25 cellular contexts compared by ENCODE assay signal in genomic region chr1:231219422-231220401, GRCh38. TPM values are rescaled to one million over a fixed set of nuclear protein-coding genes. Genes with fewer than 3 reads are reported as not detected.
A peak's percentile ranks its signal among the peaks of the same experiment; 100 is the strongest.
DNase-seq lines count a peak whose midpoint lies in the region; ATAC-seq, FAIRE-seq and TF ChIP-seq lines count a peak whose summit lies in the region.
"Had no signal": no experiment of that assay in that cellular context is flagged by ENCODE, and none has a peak within 500 bp of the region (broad histone marks: within the 10 kb centered on the region; RNA-seq: fewer than 3 reads in every experiment).

No MANE protein-coding gene starts in this region.

- H3K27ac Mint-ChIP-seq in stimulated activated memory B cell treated with anti-CD40 and anti-IgM and Interleukin-4, amounts not matched to agents 10 μg/mL and 1 μg/mL and 100 μg/mL, for 72 hours: peak overlapping the region; percentile 48
- H3K27ac Mint-ChIP-seq: CD4-positive, alpha-beta memory T cell; HFFc6 had no signal

- CTCF ChIA-PET in HEK293 (lab: Yijun Ruan, JAX): interaction anchor here (1.0 kb wide), 1 partner anchor 587 kb away, joined by 3 read pairs; no protein-coding TSS in a partner anchor
- CTCF ChIA-PET in K562 (lab: Yijun Ruan, JAX; ENCODE audit: low intra/inter-chr PET ratio): no interaction called here
- CTCF ChIA-PET in HepG2 (lab: Yijun Ruan, JAX; ENCODE audit: low intra/inter-chr PET ratio, low total read pairs): no interaction called here

- no peaks in the 10 kb centered on the region for H3K9me3 ChIP-seq in HEK293 (ENCODE audit: control insufficient read depth, insufficient read depth, low read depth, low read length)
- no peaks in the 10 kb centered on the region for H3K9me3 ChIP-seq in K562 (replicated peaks; ENCODE audit: control insufficient read depth, insufficient read depth, low read depth, low read length)
- no peaks in the 10 kb centered on the region for H3K9me3 ChIP-seq in HepG2 (ENCODE audit: low read length)
- H3K9me3 ChIP-seq: BLaER1 treated with 17β-estradiol and CSF1 and Interleukin-3, amounts not matched to agents 10 nM and 100 nM; SJSA1 had no signal

- H3K4me1 ChIP-seq in HEK293 (ENCODE audit: control insufficient read depth, insufficient read depth, low read length): no peaks in the 10 kb centered on the region
- peaks cover 0 to 5% of the 10 kb centered on the region in 2 experiments; a peak in 2 of 5 replicates for H3K4me1 ChIP-seq in K562 (replicated peaks in 1 of 2; ENCODE audit: control insufficient read depth in 2 of 2, insufficient read depth in 2 of 2, low read length in 2 of 2)
- H3K4me1 ChIP-seq in HepG2 (ENCODE audit: insufficient read depth, low read length): peaks cover 59% of the 10 kb centered on the region
- H3K4me1 ChIP-seq: SJSA1 had no signal

- TF ChIP-seq POLR2A in K562 (conservative IDR thresholded peaks at IDR 0.05) (no peak), HepG2 (IDR thresholded peaks at IDR 0.05; ENCODE audit: insufficient read depth in 1 of 2, low read depth in 2 of 2, low read length in 2 of 2) (no peak)

- no peak overlapping the region for H3K4me3 Mint-ChIP-seq in stimulated activated memory B cell treated with anti-CD40 and anti-IgM and Interleukin-4, amounts not matched to agents 10 μg/mL and 1 μg/mL and 100 μg/mL, for 72 hours
- H3K4me3 Mint-ChIP-seq: CD4-positive, alpha-beta memory T cell; HFFc6 had no signal

- TF ChIP-seq RAD21 in K562 (CRISPR knock-in tag; conservative IDR thresholded peaks at IDR 0.05 in 1 of 2, IDR thresholded peaks at IDR 0.05 in 1 of 2): no peak
- TF ChIP-seq RAD21 in HepG2 (CRISPR knock-in tag; IDR thresholded peaks at IDR 0.05): no peak

- BruUV-seq in K562 (replicated peaks; lab: Mats Ljungman, UMichigan) (no TSS peak), HepG2 (replicated peaks; lab: Mats Ljungman, UMichigan) (no TSS peak)

- H3K36me3 Mint-ChIP-seq in stimulated activated memory B cell treated with anti-CD40 and anti-IgM and Interleukin-4, amounts not matched to agents 10 μg/mL and 1 μg/mL and 100 μg/mL, for 72 hours: peaks cover 12% of the 10 kb centered on the region

- H3K9ac ChIP-seq in K562 (ENCODE audit: insufficient read depth in 1 of 2, low read depth in 2 of 2, low read length in 2 of 2): no peak overlapping the region
- H3K9ac ChIP-seq in HepG2 (ENCODE audit: insufficient read depth, low read depth, low read length): no peak overlapping the region
- H3K9ac ChIP-seq: BLaER1 treated with 17β-estradiol and CSF1 and Interleukin-3, amounts not matched to agents 10 nM and 100 nM had no signal

- FAIRE-seq in K562 (lab: Jason Lieb, UNC) (no peak), HepG2 (lab: Jason Lieb, UNC) (peak; percentile 80)
- FAIRE-seq: GM12891, RCC 7860 had no signal

- H3K4me1 Mint-ChIP-seq in stimulated activated memory B cell treated with anti-CD40 and anti-IgM and Interleukin-4, amounts not matched to agents 10 μg/mL and 1 μg/mL and 100 μg/mL, for 72 hours: peaks cover 25% of the 10 kb centered on the region

- TF ChIP-seq EP300 in K562 (IDR thresholded peaks at IDR 0.05; ENCODE audit: low read length): no peak
- TF ChIP-seq EP300 in HepG2 (IDR thresholded peaks at IDR 0.05; ENCODE audit: low read depth in 2 of 2, low read length in 2 of 2): peak in 1 of 2 experiments; percentile 92; a peak in 2 of 4 replicates
- TF ChIP-seq EP300 in HepG2 (CRISPR knock-in tag; IDR thresholded peaks at IDR 0.05; ENCODE audit: borderline replicate concordance): no peak; the same call in 1 of the 2 replicates

- H4K20me1 ChIP-seq in K562 (replicated peaks; ENCODE audit: control insufficient read depth, insufficient read depth, low read length): no peaks in the 10 kb centered on the region
- H4K20me1 ChIP-seq in HepG2 (ENCODE audit: insufficient read depth, low read length): no peaks in the 10 kb centered on the region
- H4K20me1 ChIP-seq: BLaER1 treated with 17β-estradiol and CSF1 and Interleukin-3, amounts not matched to agents 10 nM and 100 nM had no signal

- no peak for TF ChIP-seq CTCF in HEK293 (tag by site-specific recombination; IDR thresholded peaks at IDR 0.05)
- TF ChIP-seq CTCF in K562 (IDR thresholded peaks at IDR 0.05 in 2 of 3, conservative IDR thresholded peaks at IDR 0.05 in 1 of 3; ENCODE audit: insufficient read depth in 2 of 3, low read depth in 1 of 3, low read length in 3 of 3): no peak
- no peak for TF ChIP-seq CTCF in HepG2 (CRISPR knock-in tag; IDR thresholded peaks at IDR 0.05)
- TF ChIP-seq CTCF in coronary artery (IDR thresholded peaks at IDR 0.05): no peak

- peaks cover 20 to 21% of the 10 kb centered on the region in 2 experiments for H3K36me3 ChIP-seq in HEK293 (ENCODE audit: control insufficient read depth in 2 of 2, insufficient read depth in 1 of 2, low read length in 2 of 2)
- H3K36me3 ChIP-seq in K562 (ENCODE audit: control insufficient read depth, insufficient read depth, low read length): peaks cover 18% of the 10 kb centered on the region
- peaks cover 3 to 9% of the 10 kb centered on the region in 2 experiments; a peak in 4 of 5 replicates for H3K36me3 ChIP-seq in HepG2 (replicated peaks in 1 of 2; ENCODE audit: control insufficient read depth in 1 of 2, insufficient read depth in 2 of 2, low read length in 2 of 2)

- no peak for DNase-seq in K562 (ENCODE audit: extremely low read depth in 1 of 4, low spot score in 3 of 4)
- DNase-seq in HepG2 (ENCODE audit: low spot score): peak; percentile 91
- DNase-seq in coronary artery (ENCODE audit: low spot score): no peak
- DNase-seq in activated gamma-delta T cell (lab: John Stamatoyannopoulos, UW): no peak
- DNase-seq: CD4-positive, alpha-beta memory T cell; DMS153; HFFc6; Kasumi-1; NCI-H1417; NCI-H1694 treated with DMSO at 0.1 percent for 48 hours; NCI-H2081 treated with DMSO at 0.1 percent for 48 hours; NCI-H446 treated with DMSO at 0.1 percent for 48 hours; NCI-H526 treated with DMSO at 0.1 percent for 48 hours; OCI-M1 had no signal

- intact Hi-C loops in K562 (cut with micrococcal nuclease) (no loop called here), HepG2 (cut with micrococcal nuclease; ENCODE audit: unreplicated experiment) (loop anchor here (2.0 kb wide), 1 partner anchor 13 kb away; no protein-coding TSS in a partner anchor)

- H3K4me2 ChIP-seq in K562 (ENCODE audit: insufficient read depth, low read length) (no peak overlapping the region), HepG2 (ENCODE audit: low read depth, low read length) (peak overlapping the region; percentile 46)
- H3K4me2 ChIP-seq: BLaER1 treated with 17β-estradiol and CSF1 and Interleukin-3, amounts not matched to agents 10 nM and 100 nM had no signal

- ATAC-seq in K562: peak; percentile 9; the same call in 1 of the 3 replicates
- ATAC-seq in HepG2: peak; percentile 80
- no peak for ATAC-seq in stimulated activated memory B cell treated with anti-CD40 and anti-IgM and Interleukin-4, amounts not matched to agents 10 μg/mL and 1 μg/mL and 100 μg/mL, for 72 hours
- no peak for ATAC-seq in HG03159 (IDR thresholded peaks at IDR 0.05; ENCODE audit: unreplicated experiment)
- ATAC-seq: Right ventricle myocardium inferior had no signal

- H3K9me3 Mint-ChIP-seq in stimulated activated memory B cell treated with anti-CD40 and anti-IgM and Interleukin-4, amounts not matched to agents 10 μg/mL and 1 μg/mL and 100 μg/mL, for 72 hours: no peaks in the 10 kb centered on the region
- H3K9me3 Mint-ChIP-seq: CD4-positive, alpha-beta memory T cell; HFFc6 had no signal

- H3K27me3 ChIP-seq in K562 (ENCODE audit: control insufficient read depth in 2 of 2, insufficient read depth in 2 of 2, low read length in 2 of 2) (peaks cover 33 to 42% of the 10 kb centered on the region in 2 experiments), HepG2 (ENCODE audit: control insufficient read depth in 1 of 2, insufficient read depth in 2 of 2, low read length in 2 of 2) (no peaks in the 10 kb centered on the region)
- H3K27me3 ChIP-seq: SJSA1 had no signal

- H3K4me3 ChIP-seq in HEK293 (ENCODE audit: low read depth, low read length) (no peak overlapping the region), K562 (no peak overlapping the region), HepG2 (replicated peaks in 1 of 3; ENCODE audit: insufficient read depth in 1 of 3, low read depth in 2 of 3, low read length in 3 of 3) (no peak overlapping the region), coronary artery (no peak overlapping the region)
- H3K4me3 ChIP-seq: BLaER1 treated with 17β-estradiol and CSF1 and Interleukin-3, amounts not matched to agents 10 nM and 100 nM; SJSA1 had no signal

- POLR2A ChIA-PET in HEK293 (lab: Yijun Ruan, JAX) (interaction anchor here (0.7 to 0.9 kb wide), 2 partner anchors 118 to 225 kb away, joined by 3 read pairs; partner anchors contain the start of genes EXOC8 and SPRTN), K562 (lab: Yijun Ruan, JAX) (interaction anchor here (0.6 to 1.3 kb wide), 7 partner anchors 9 to 185 kb away, joined by 3 to 6 read pairs (median 3); no protein-coding TSS in a partner anchor), HepG2 (lab: Yijun Ruan, JAX) (interaction anchor here (0.8 to 3.1 kb wide), 5 partner anchors 15 to 491 kb away, joined by 3 to 47 read pairs (median 5); partner anchors contain the start of genes EXOC8 and SPRTN)

- no peaks in the 10 kb centered on the region for H3K27me3 Mint-ChIP-seq in stimulated activated memory B cell treated with anti-CD40 and anti-IgM and Interleukin-4, amounts not matched to agents 10 μg/mL and 1 μg/mL and 100 μg/mL, for 72 hours

- in situ Hi-C loops in K562 (cut with MboI): no loop called here
- in situ Hi-C loops in HepG2 (cut with HindIII; ENCODE audit: extremely low pct_ligation_motif_present, low pct_unique_long_range_greater_than_20kb): loop anchor here (10.0 to 25.0 kb wide), 3 partner anchors 125 to 582 kb away; partner anchors contain the start of gene COG2

- no peaks in the 10 kb centered on the region for H3K9me1 ChIP-seq in K562 (ENCODE audit: control insufficient read depth, insufficient read depth, low read length)

- H2AFZ ChIP-seq in K562 (ENCODE audit: low read depth, low read length): no peak overlapping the region; the same call in 1 of the 2 replicates
- H2AFZ ChIP-seq in HepG2 (ENCODE audit: low read length): no peak overlapping the region

- WGBS in K562 (ENCODE audit: insufficient coverage, low coverage, missing lambda C conversion rate): 46% methylated on average over 10 of the region's 10 CpGs
- WGBS in HepG2 (ENCODE audit: low lambda C conversion rate): 36% methylated on average over 7 of the region's 10 CpGs

- no peaks in the 10 kb centered on the region for H3K79me2 ChIP-seq in K562 (ENCODE audit: control insufficient read depth, insufficient read depth, low read length)
- H3K79me2 ChIP-seq in HepG2 (ENCODE audit: insufficient read depth, low read length): no peaks in the 10 kb centered on the region

- H3K27ac ChIP-seq in HEK293 (ENCODE audit: extremely low read depth, low read depth, low read length) (no peak overlapping the region), K562 (ENCODE audit: extremely low read depth, low read depth, low read length) (no peak overlapping the region), HepG2 (ENCODE audit: extremely low read length, insufficient read depth, low read length) (peak overlapping the region; percentile 59), coronary artery (no peak overlapping the region)
- H3K27ac ChIP-seq: BLaER1 treated with 17β-estradiol and CSF1 and Interleukin-3, amounts not matched to agents 10 nM and 100 nM; SJSA1 had no signal

RNA-seq across cellular contexts. Expression of gene GNPAT, which starts 21.3 kb away (rescaled TPM):
- total RNA-seq in K562 (2011; cell fraction: chromatin; rRNA removed; ENCODE audit: low replicate concordance): 24.6 and 55.8 TPM in 2 replicates
- 17.2 and 20.8 TPM in 2 replicates for total RNA-seq in K562 (2011; cell fraction: nucleolus; rRNA removed)
- 24.4 and 26.3 TPM in 2 replicates for total RNA-seq in K562 (2011; cell fraction: nucleoplasm; rRNA removed)
- total RNA-seq in K562 (2014; rRNA removed): 42.5 and 60.1 TPM in 2 replicates
- total RNA-seq in K562 (2014; rRNA removed; fragmentation: Illumina TruSeq; extraction: Trizol): 67.4 and 75.8 TPM in 2 replicates
- total RNA-seq in K562 (2015; rRNA removed; fragmentation: Illumina TruSeq; extraction: Trizol): 61.9 and 68.8 TPM in 2 replicates
- 50.7 and 53.8 TPM in 2 replicates for total RNA-seq in K562 (2021)
- polyA plus RNA-seq in K562 (2011; rRNA removed): 55.0 and 67.5 TPM in 2 replicates
- polyA plus RNA-seq in K562 (2011; cell fraction: cytosol; rRNA removed): 15.4 and 29.3 TPM in 2 replicates
- 38.5 and 41.8 TPM in 2 replicates for polyA plus RNA-seq in K562 (2011; cell fraction: nucleus; rRNA removed)
- 39.7 and 47.9 TPM in 2 replicates for polyA plus RNA-seq in K562 (2012)
- 50.9 and 58.5 TPM in 2 replicates for polyA plus RNA-seq in K562 (2014; fragmentation: Illumina TruSeq; extraction: Trizol)
- polyA plus RNA-seq in K562 (2014; fragmentation: Nextera tagmentation; extraction: Ambion mirVana): 10 to 100 TPM; 32.1 to 49.8 TPM
- 49.9 and 51.1 TPM in 2 replicates for polyA plus RNA-seq in K562 (2014; rRNA removed)
- polyA minus RNA-seq in K562 (2011; rRNA and poly(A)+ RNA removed): 72.8 and 76.4 TPM in 2 replicates
- 21.7 and 26.0 TPM in 2 replicates for polyA minus RNA-seq in K562 (2011; cell fraction: cytosol; rRNA and poly(A)+ RNA removed)
- polyA minus RNA-seq in K562 (2011; cell fraction: nucleus; rRNA and poly(A)+ RNA removed): 28.3 and 41.1 TPM in 2 replicates
- total RNA-seq in HepG2 (2016; rRNA removed; fragmentation: Illumina TruSeq; extraction: Trizol): 114 and 153 TPM in 2 replicates
- total RNA-seq in HepG2 (2016; cell fraction: cytosol; rRNA removed; fragmentation: Illumina TruSeq; extraction: Trizol; ENCODE audit: low read depth): 43.6 and 44.9 TPM in 2 replicates
- total RNA-seq in HepG2 (2016; cell fraction: insoluble cytoplasmic fraction; rRNA removed; fragmentation: Illumina TruSeq; extraction: Trizol): 115 and 154 TPM in 2 replicates
- total RNA-seq in HepG2 (2016; cell fraction: membrane; rRNA removed; fragmentation: Illumina TruSeq; extraction: Trizol): 112 and 113 TPM in 2 replicates
- total RNA-seq in HepG2 (2016; cell fraction: nucleus; rRNA removed; fragmentation: Illumina TruSeq; extraction: Trizol): 69.6 and 78.0 TPM in 2 replicates
- 48.6 and 58.3 TPM in 2 replicates for polyA plus RNA-seq in HepG2 (2011; rRNA removed)
- polyA plus RNA-seq in HepG2 (2011; cell fraction: cytosol; rRNA removed): 24.1 and 35.3 TPM in 2 replicates
- polyA plus RNA-seq in HepG2 (2011; cell fraction: nucleus; rRNA removed): 54.5 and 54.9 TPM in 2 replicates
- 56.1 and 60.9 TPM in 2 replicates for polyA plus RNA-seq in HepG2 (2012)
- 34.1 and 42.7 TPM in 2 replicates for polyA plus RNA-seq in HepG2 (2016; cell fraction: cytosol; fragmentation: Illumina TruSeq; extraction: Trizol; ENCODE audit: low read depth)
- 112 and 114 TPM in 2 replicates for polyA plus RNA-seq in HepG2 (2016; cell fraction: insoluble cytoplasmic fraction; fragmentation: Illumina TruSeq; extraction: Trizol; ENCODE audit: low read depth)
- 70.4 and 72.1 TPM in 2 replicates for polyA plus RNA-seq in HepG2 (2016; cell fraction: membrane; fragmentation: Illumina TruSeq; extraction: Trizol; ENCODE audit: low read depth)
- polyA plus RNA-seq in HepG2 (2016; cell fraction: nucleus; fragmentation: Illumina TruSeq; extraction: Trizol; ENCODE audit: insufficient read depth, low read depth): 110 and 111 TPM in 2 replicates
- 29.1 and 41.3 TPM in 2 replicates for polyA minus RNA-seq in HepG2 (2011; rRNA and poly(A)+ RNA removed; ENCODE audit: low replicate concordance)
- polyA minus RNA-seq in HepG2 (2011; cell fraction: cytosol; rRNA and poly(A)+ RNA removed): 45.6 and 55.3 TPM in 2 replicates
- polyA minus RNA-seq in HepG2 (2011; cell fraction: nucleus; rRNA and poly(A)+ RNA removed): 66.1 and 72.4 TPM in 2 replicates

RNA-seq across cellular contexts. Expression of gene TRIM67, which starts 57.9 kb away (rescaled TPM):
- total RNA-seq in K562 (2011; cell fraction: chromatin; rRNA removed; ENCODE audit: low replicate concordance): 0.12 and 0.21 TPM in 2 replicates
- total RNA-seq in K562 (2011; cell fraction: nucleolus; rRNA removed): under 0.01 and 0.13 TPM in 2 replicates
- 0.07 TPM in 1 of 2 replicates, not detected in the other for total RNA-seq in K562 (2011; cell fraction: nucleoplasm; rRNA removed)
- total RNA-seq in K562 (2014; rRNA removed) (0.24 and 0.59 TPM in 2 replicates), K562 (2014; rRNA removed; fragmentation: Illumina TruSeq; extraction: Trizol) (0.11 and 0.13 TPM in 2 replicates), K562 (2015; rRNA removed; fragmentation: Illumina TruSeq; extraction: Trizol) (0.33 and 0.34 TPM in 2 replicates), K562 (2021) (0.36 and 0.60 TPM in 2 replicates), HepG2 (2016; rRNA removed; fragmentation: Illumina TruSeq; extraction: Trizol) (not detected in 2 replicates)
- polyA plus RNA-seq in K562 (2011; rRNA removed) (0.01 and 0.06 TPM in 2 replicates), K562 (2014; fragmentation: Illumina TruSeq; extraction: Trizol) (0.25 and 0.31 TPM in 2 replicates), K562 (2014; fragmentation: Nextera tagmentation; extraction: Ambion mirVana) (under 1 TPM; 0.04 TPM), K562 (2014; rRNA removed) (0.22 and 0.60 TPM in 2 replicates), HepG2 (2011; rRNA removed) (under 0.01 TPM in 1 of 2 replicates, not detected in the other)
- 0.01 and 0.18 TPM in 2 replicates for polyA plus RNA-seq in K562 (2011; cell fraction: cytosol; rRNA removed)
- polyA plus RNA-seq in K562 (2011; cell fraction: nucleus; rRNA removed): 0.03 and 0.26 TPM in 2 replicates
- polyA plus RNA-seq in K562 (2012): 1.7 and 4.0 TPM in 2 replicates
- 0.04 TPM in 1 of 2 replicates, not detected in the other for polyA minus RNA-seq in K562 (2011; rRNA and poly(A)+ RNA removed)
- polyA minus RNA-seq in K562 (2011; cell fraction: cytosol; rRNA and poly(A)+ RNA removed): 0.38 TPM in 1 of 2 replicates, not detected in the other
- 0.11 and 0.13 TPM in 2 replicates for polyA minus RNA-seq in K562 (2011; cell fraction: nucleus; rRNA and poly(A)+ RNA removed)
- not detected in 2 replicates for total RNA-seq in HepG2 (2016; cell fraction: cytosol; rRNA removed; fragmentation: Illumina TruSeq; extraction: Trizol; ENCODE audit: low read depth)
- total RNA-seq in HepG2 (2016; cell fraction: insoluble cytoplasmic fraction; rRNA removed; fragmentation: Illumina TruSeq; extraction: Trizol): not detected in 2 replicates
- total RNA-seq in HepG2 (2016; cell fraction: membrane; rRNA removed; fragmentation: Illumina TruSeq; extraction: Trizol): 0.03 TPM in 1 of 2 replicates, not detected in the other
- total RNA-seq in HepG2 (2016; cell fraction: nucleus; rRNA removed; fragmentation: Illumina TruSeq; extraction: Trizol): not detected in 2 replicates
- polyA plus RNA-seq in HepG2 (2011; cell fraction: cytosol; rRNA removed): not detected in 2 replicates
- polyA plus RNA-seq in HepG2 (2011; cell fraction: nucleus; rRNA removed): 0.02 TPM in 1 of 2 replicates, not detected in the other
- polyA plus RNA-seq in HepG2 (2012): 0.03 TPM in 2 replicates
- polyA plus RNA-seq in HepG2 (2016; cell fraction: cytosol; fragmentation: Illumina TruSeq; extraction: Trizol; ENCODE audit: low read depth): not detected in 2 replicates
- polyA plus RNA-seq in HepG2 (2016; cell fraction: insoluble cytoplasmic fraction; fragmentation: Illumina TruSeq; extraction: Trizol; ENCODE audit: low read depth): not detected in 2 replicates
- polyA plus RNA-seq in HepG2 (2016; cell fraction: membrane; fragmentation: Illumina TruSeq; extraction: Trizol; ENCODE audit: low read depth): not detected in 2 replicates
- not detected in 2 replicates for polyA plus RNA-seq in HepG2 (2016; cell fraction: nucleus; fragmentation: Illumina TruSeq; extraction: Trizol; ENCODE audit: insufficient read depth, low read depth)
- polyA minus RNA-seq in HepG2 (2011; rRNA and poly(A)+ RNA removed; ENCODE audit: low replicate concordance): 0.04 TPM in 1 of 2 replicates, not detected in the other
- not detected in 2 replicates for polyA minus RNA-seq in HepG2 (2011; cell fraction: cytosol; rRNA and poly(A)+ RNA removed)
- under 0.01 TPM in 2 replicates for polyA minus RNA-seq in HepG2 (2011; cell fraction: nucleus; rRNA and poly(A)+ RNA removed)
- total RNA-seq: CD4-positive, alpha-beta memory T cell; G401; H4; HFFc6; MCF 10A had no signal
- polyA plus RNA-seq: CD4-positive, alpha-beta memory T cell had no signal

Comparison
In these comparisons a context has a peak if more than half of its experiments do, and no peak if none do; other contexts are left out.
1. ATAC-seq: peak in K562 (single experiment) and HepG2 (single experiment); none in stimulated activated memory B cell treated with anti-CD40 and anti-IgM and Interleukin-4, amounts not matched to agents 10 μg/mL and 1 μg/mL and 100 μg/mL, for 72 hours (single experiment) and HG03159 (single experiment).